Comparison of ENCODE assay signal across 19 cellular contexts in genomic region chr10:24469993-24470392, GRCh38.
DNase-seq lines count a peak whose midpoint lies in the region; ATAC-seq, FAIRE-seq and TF ChIP-seq lines count a peak whose summit lies in the region.
"Had no signal": no experiment of that assay in that cellular context is flagged by ENCODE, and none has a peak within 500 bp of the region (broad histone marks: within the 10 kb centered on the region; RNA-seq: fewer than 3 reads in every experiment).

No MANE protein-coding gene starts in this region.

- CTCF ChIA-PET in mammary epithelial cell (lab: Charles Lee; ENCODE audit: low non-redundant PET) = no interaction called here

- no peaks in the 10 kb centered on the region for H3K27me3 ChIP-seq in mammary epithelial cell (ENCODE audit: insufficient read depth, low read length)
- no peaks in the 10 kb centered on the region for H3K27me3 ChIP-seq in astrocyte (ENCODE audit: insufficient read depth, low read length)
- no peaks in the 10 kb centered on the region for H3K27me3 ChIP-seq in neuronal stem cell (ENCODE audit: control insufficient read depth in 3 of 3, insufficient read depth in 3 of 3, low read depth in 1 of 3, low read length in 3 of 3)
- H3K27me3 ChIP-seq: right lobe of liver had no signal

- peaks cover 6% of the 10 kb centered on the region for H3K36me3 ChIP-seq in mammary epithelial cell (ENCODE audit: insufficient read depth, low read length)
- H3K36me3 ChIP-seq in astrocyte (ENCODE audit: insufficient read depth, low read length) = peaks cover 6% of the 10 kb centered on the region
- H3K36me3 ChIP-seq in neuronal stem cell (replicated peaks in 1 of 2; ENCODE audit: control insufficient read depth in 2 of 2, insufficient read depth in 2 of 2, low read length in 2 of 2) = peaks cover 0 to 2% of the 10 kb centered on the region in 2 donors

- DNase-seq in T47D (ENCODE audit: low read depth in 1 of 2, low spot score in 1 of 2) (peak; percentile 23 to 83), mammary epithelial cell (no peak), astrocyte (ENCODE audit: low read depth) (peak; percentile 20), mucosa of gallbladder (ENCODE audit: low spot score) (peak; percentile 69), NCI-H1694 (lab: John Stamatoyannopoulos, UW) (no peak), neuronal stem cell (ENCODE audit: low spot score) (no peak), NAMALWA (ENCODE audit: low spot score) (no peak)
- DNase-seq in activated T-cell treated with anti-CD3 and anti-CD28 coated beads, Interleukin-2, amount 50 U/mL, for 72 hours = no peak
- DNase-seq: activated B cell treated with CpG ODN at 0.5 μM for 24 hours; activated naive CD8-positive, alpha-beta T cell treated with anti-CD3 and anti-CD28 coated beads for 36 hours; central memory CD4-positive, alpha-beta T cell; MM.1S; naive thymus-derived CD4-positive, alpha-beta T cell; right lobe of liver had no signal

- H3K27ac Mint-ChIP-seq in astrocyte (ENCODE audit: unreplicated experiment) = no peak overlapping the region
- no peak overlapping the region for H3K27ac Mint-ChIP-seq in activated T-cell treated with anti-CD3 and anti-CD28 coated beads, Interleukin-2, amount 50 U/mL, for 72 hours
- H3K27ac Mint-ChIP-seq: activated B cell treated with CpG ODN at 0.5 μM for 24 hours; activated naive CD8-positive, alpha-beta T cell treated with anti-CD3 and anti-CD28 coated beads for 36 hours; naive thymus-derived CD4-positive, alpha-beta T cell; stimulated activated naive CD8-positive, alpha-beta T cell treated with anti-CD3 and anti-CD28 coated beads, Interleukin-15, Interleukin-2, amounts not matched to agents 100 ng/mL and 50 ng/mL, for 24 hours had no signal

- BruUV-seq in mammary epithelial cell (replicated peaks; lab: Mats Ljungman, UMichigan) = no TSS peak

- H3K4me2 ChIP-seq in mammary epithelial cell (ENCODE audit: insufficient read depth, low read depth, low read length) (no peak overlapping the region), astrocyte (ENCODE audit: low read length) (no peak overlapping the region), neuronal stem cell (ENCODE audit: insufficient read depth, low read length, poor library complexity, severe bottlenecking) (no peak overlapping the region)
- H3K4me2 ChIP-seq: A549 had no signal

- peaks cover 32% of the 10 kb centered on the region for H3K4me1 Mint-ChIP-seq in astrocyte (ENCODE audit: low read depth, unreplicated experiment)
- peaks cover 17% of the 10 kb centered on the region for H3K4me1 Mint-ChIP-seq in activated T-cell treated with anti-CD3 and anti-CD28 coated beads, Interleukin-2, amount 50 U/mL, for 72 hours (ENCODE audit: low read depth)
- H3K4me1 Mint-ChIP-seq: activated B cell treated with CpG ODN at 0.5 μM for 24 hours had no signal

- no peak for TF ChIP-seq CTCF in mammary epithelial cell (conservative IDR thresholded peaks at IDR 0.05 in 1 of 2, IDR thresholded peaks at IDR 0.05 in 1 of 2; ENCODE audit: extremely low read depth in 1 of 2, insufficient read depth in 1 of 2, low read depth in 1 of 2, low read length in 2 of 2)
- no peak for TF ChIP-seq CTCF in astrocyte (IDR thresholded peaks at IDR 0.05; ENCODE audit: insufficient read depth, low read depth, low read length)

- H3K9ac ChIP-seq in mammary epithelial cell (ENCODE audit: insufficient read depth, low read length) (no peak overlapping the region), astrocyte (ENCODE audit: low read length) (no peak overlapping the region), neuronal stem cell (ENCODE audit: low read depth, low read length, poor library complexity) (no peak overlapping the region)

- H3K79me1 ChIP-seq in neuronal stem cell (ENCODE audit: low read depth, low read length) = no peaks in the 10 kb centered on the region

- no peaks in the 10 kb centered on the region for H3K27me3 Mint-ChIP-seq in astrocyte (ENCODE audit: low read depth, unreplicated experiment)
- H3K27me3 Mint-ChIP-seq in activated T-cell treated with anti-CD3 and anti-CD28 coated beads, Interleukin-2, amount 50 U/mL, for 72 hours (ENCODE audit: low read depth) = peaks cover 54% of the 10 kb centered on the region
- H3K27me3 Mint-ChIP-seq: activated B cell treated with CpG ODN at 0.5 μM for 24 hours had no signal

- peaks cover 20% of the 10 kb centered on the region for H3K4me1 ChIP-seq in mammary epithelial cell (ENCODE audit: insufficient read depth, low read length)
- peaks cover 24% of the 10 kb centered on the region for H3K4me1 ChIP-seq in astrocyte (ENCODE audit: insufficient read depth, low read length)
- H3K4me1 ChIP-seq in neuronal stem cell (ENCODE audit: control insufficient read depth in 2 of 2, insufficient read depth in 1 of 2, low read depth in 1 of 2, low read length in 2 of 2) = no peaks in the 10 kb centered on the region

- H3K9me3 Mint-ChIP-seq in astrocyte (ENCODE audit: unreplicated experiment) = peaks cover 2% of the 10 kb centered on the region
- H3K9me3 Mint-ChIP-seq in activated T-cell treated with anti-CD3 and anti-CD28 coated beads, Interleukin-2, amount 50 U/mL, for 72 hours = peaks cover 0 to 2% of the 10 kb centered on the region in 2 donors
- H3K9me3 Mint-ChIP-seq: activated B cell treated with CpG ODN at 0.5 μM for 24 hours had no signal

- no peak overlapping the region for H2BK15ac ChIP-seq in neuronal stem cell (ENCODE audit: low read length)

- peaks cover 62% of the 10 kb centered on the region for H3K79me2 ChIP-seq in mammary epithelial cell (ENCODE audit: insufficient read depth, low read length)
- H3K79me2 ChIP-seq in astrocyte (ENCODE audit: insufficient read depth, low read length) = peaks cover 73% of the 10 kb centered on the region

- no peaks in the 10 kb centered on the region for H4K20me1 ChIP-seq in mammary epithelial cell (ENCODE audit: insufficient read depth, low read length)
- H4K20me1 ChIP-seq in astrocyte (ENCODE audit: insufficient read depth, low read length) = peaks cover 55% of the 10 kb centered on the region

- whole genome bisulfite sequencing in mammary epithelial cell (ENCODE audit: low coverage, missing lambda C conversion rate) = 94% methylated on average over 8 of the region's 8 CpGs
- no CpG with 5 or more reads among the region's 8 CpGs for WGBS in neuronal stem cell (ENCODE audit: extremely low coverage in 2 of 2, insufficient read length in 2 of 2, insufficient replicate concordance in 1 of 2), 2 donors

- H2AK5ac ChIP-seq in neuronal stem cell (ENCODE audit: low read depth, low read length) = no peak overlapping the region

- no peak overlapping the region for H3K14ac ChIP-seq in neuronal stem cell (ENCODE audit: low read length)

- no peak overlapping the region for H2BK12ac ChIP-seq in neuronal stem cell (ENCODE audit: low read length)

- H3K23ac ChIP-seq in neuronal stem cell (ENCODE audit: low read depth, low read length, poor library complexity) = no peak overlapping the region

- H3K27ac ChIP-seq in mammary epithelial cell (ENCODE audit: insufficient read depth, low read depth, low read length) (no peak overlapping the region), astrocyte (ENCODE audit: low read depth, low read length) (no peak overlapping the region), neuronal stem cell (replicated peaks; ENCODE audit: low read length) (no peak overlapping the region)
- H3K27ac ChIP-seq: A549, right lobe of liver had no signal

- ATAC-seq in activated T-cell treated with anti-CD3 and anti-CD28 coated beads, Interleukin-2, amount 50 U/mL, for 72 hours (replicated peaks in 1 of 2) = no peak
- ATAC-seq: A549; HCT116; left lobe of liver; naive thymus-derived CD4-positive, alpha-beta T cell had no signal

- H2BK5ac ChIP-seq in neuronal stem cell (ENCODE audit: low read length) = no peak overlapping the region

- intact Hi-C loops in mammary epithelial cell (cut with micrococcal nuclease) = no loop called here

- no peak overlapping the region for H3K4ac ChIP-seq in neuronal stem cell (ENCODE audit: low read length)

- H2AFZ ChIP-seq in mammary epithelial cell (ENCODE audit: low read depth, low read length) = no peak overlapping the region
- H2AFZ ChIP-seq in astrocyte (ENCODE audit: low read depth, low read length) = no peak overlapping the region
- no peak overlapping the region for H2AFZ ChIP-seq in neuronal stem cell (ENCODE audit: low read length)

- in situ Hi-C loops in T47D (cut with HindIII; ENCODE audit: low pct_unique_long_range_greater_than_20kb, low sequenced_read_pairs) = no loop called here
- in situ Hi-C loops in mammary epithelial cell (cut with MboI; ENCODE audit: low sequenced_read_pairs in 2 of 2) = no loop called here

- no peak for FAIRE-seq in astrocyte (lab: Jason Lieb, UNC)
- FAIRE-seq: A549, endothelial cell of umbilical vein had no signal

- H4K8ac ChIP-seq in neuronal stem cell (ENCODE audit: low read depth, low read length) = no peak overlapping the region

- H4K91ac ChIP-seq in neuronal stem cell (ENCODE audit: low read depth, low read length, poor library complexity) = no peak overlapping the region

- no peak overlapping the region for H3K4me3 Mint-ChIP-seq in astrocyte (ENCODE audit: unreplicated experiment)
- H3K4me3 Mint-ChIP-seq in activated T-cell treated with anti-CD3 and anti-CD28 coated beads, Interleukin-2, amount 50 U/mL, for 72 hours = no peak overlapping the region
- H3K4me3 Mint-ChIP-seq: activated B cell treated with CpG ODN at 0.5 μM for 24 hours; activated naive CD8-positive, alpha-beta T cell treated with anti-CD3 and anti-CD28 coated beads for 36 hours; naive thymus-derived CD4-positive, alpha-beta T cell; stimulated activated naive CD8-positive, alpha-beta T cell treated with anti-CD3 and anti-CD28 coated beads, Interleukin-15, Interleukin-2, amounts not matched to agents 100 ng/mL and 50 ng/mL, for 24 hours had no signal

- no peak overlapping the region for H2BK120ac ChIP-seq in neuronal stem cell (ENCODE audit: low read depth, low read length)

- dilution Hi-C loops in mammary epithelial cell (cut with HindIII; ENCODE audit: low sequenced_read_pairs) = no loop called here

- no peaks in the 10 kb centered on the region for H3K9me3 ChIP-seq in mammary epithelial cell (replicated peaks; ENCODE audit: insufficient read depth, low read length)
- no peaks in the 10 kb centered on the region for H3K9me3 ChIP-seq in astrocyte (ENCODE audit: insufficient read depth, low read depth, low read length)
- H3K9me3 ChIP-seq in neuronal stem cell (replicated peaks in 1 of 2; ENCODE audit: control insufficient read depth in 2 of 2, insufficient read depth in 1 of 2, low read depth in 1 of 2, low read length in 2 of 2) = no peaks in the 10 kb centered on the region
- H3K9me3 ChIP-seq: A549, right lobe of liver had no signal

- H3K4me3 ChIP-seq in mammary epithelial cell (replicated peaks in 1 of 3; ENCODE audit: insufficient read depth in 1 of 3, low read depth in 2 of 3, low read length in 3 of 3) = no peak overlapping the region
- no peak overlapping the region for H3K4me3 ChIP-seq in astrocyte (ENCODE audit: insufficient read depth, low read depth, low read length)
- H3K4me3 ChIP-seq in neuronal stem cell (ENCODE audit: low read length in 2 of 2) = no peak overlapping the region
- H3K4me3 ChIP-seq: A549, right lobe of liver had no signal

- H3K18ac ChIP-seq in neuronal stem cell (ENCODE audit: low read length) = no peak overlapping the region

- H3K36me3 Mint-ChIP-seq in astrocyte (ENCODE audit: low read depth, unreplicated experiment) = peaks cover 35% of the 10 kb centered on the region
- no peaks in the 10 kb centered on the region for H3K36me3 Mint-ChIP-seq in activated T-cell treated with anti-CD3 and anti-CD28 coated beads, Interleukin-2, amount 50 U/mL, for 72 hours (ENCODE audit: insufficient read depth in 2 of 2)
- H3K36me3 Mint-ChIP-seq: activated naive CD8-positive, alpha-beta T cell treated with anti-CD3 and anti-CD28 coated beads for 36 hours had no signal

Comparison
In these comparisons a context has a peak if more than half of its experiments do, and no peak if none do; other contexts are left out.
1. DNase-seq: peak in T47D (2 of 2), astrocyte (single experiment) and mucosa of gallbladder (single experiment); none in mammary epithelial cell (single experiment), NCI-H1694 (single experiment), neuronal stem cell (single experiment), activated T-cell treated with anti-CD3 and anti-CD28 coated beads, Interleukin-2, amount 50 U/mL, for 72 hours (0 of 2) and NAMALWA (single experiment).